22 cellular contexts compared by ENCODE assay signal in the genomic region with DNA sequence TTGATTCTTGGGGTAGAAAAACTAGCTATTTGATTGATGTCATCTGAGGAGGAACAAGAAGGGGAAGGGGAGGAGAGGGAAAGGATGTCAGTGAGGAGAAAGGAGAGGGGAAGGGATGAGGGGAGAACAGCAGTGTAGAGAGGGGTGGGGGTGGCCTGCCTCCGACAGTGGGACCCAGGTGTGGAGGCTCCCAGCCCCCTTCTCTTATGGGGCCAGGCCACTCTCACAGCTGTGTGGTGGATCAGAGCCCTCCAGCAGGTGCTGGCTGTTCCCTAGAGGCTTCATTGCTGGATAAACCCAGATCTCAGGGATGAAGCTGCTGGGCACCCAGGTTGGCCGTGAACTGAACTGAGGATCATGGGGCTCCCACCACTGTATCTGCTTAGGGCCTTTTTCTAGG.
"Had no signal": no experiment of that assay in that cellular context is flagged by ENCODE, and none has a peak within 500 bp of the region (broad histone marks: within the 10 kb centered on the region; RNA-seq: fewer than 3 reads in every experiment).

No MANE protein-coding gene starts in this region.

- H3K27me3 Mint-ChIP-seq: IgD-negative memory B cell, T-helper 17 cell had no signal

- H3K27ac Mint-ChIP-seq: T-helper 17 cell had no signal

- H3K4me2 ChIP-seq: PC-9 had no signal

- H3K4me3 Mint-ChIP-seq: IgD-negative memory B cell, T-helper 17 cell had no signal

- DNase-seq: KBM-7; MG63; NCI-H1092 treated with DMSO at 0.1 percent for 48 hours; NCI-H1436; NCI-H1694; NCI-H187 treated with DMSO at 0.1 percent for 48 hours; NCI-H2029 treated with DMSO at 0.1 percent for 48 hours; NCI-H345; NCI-H446 treated with DMSO at 0.1 percent for 48 hours; NCI-H510A treated with DMSO at 0.1 percent for 48 hours; NK-92 treated with Interleukin-12 subunit alpha and Interleukin-12 subunit beta, amount 100 ng/mL, for 24 hours; PC-9; Peyer's patch; SHP77 treated with DMSO at 0.1 percent for 48 hours; SJCRH30; T-helper 1 cell; T-helper 17 cell had no signal

- H3K27me3 ChIP-seq: Peyer's patch, SJCRH30 had no signal

- H3K4me3 ChIP-seq: MG63, PC-9, Peyer's patch, SJCRH30 had no signal

- H2AFZ ChIP-seq: PC-9 had no signal

- H3K27ac ChIP-seq: HL-60, PC-9, SJCRH30 had no signal

- H3K9me3 ChIP-seq: Peyer's patch, SJCRH30 had no signal

- FAIRE-seq: HTR-8/SVneo had no signal

- H3K36me3 ChIP-seq: MG63, Peyer's patch, SJCRH30 had no signal

- ATAC-seq: Right ventricle myocardium inferior, SK-N-SH treated with all-trans-retinoic acid at 6 μM for 48 hours, T-helper 17 cell had no signal

- H3K4me1 ChIP-seq: Peyer's patch, SJCRH30 had no signal

- H3K4me1 Mint-ChIP-seq: IgD-negative memory B cell had no signal
